ENCODE assay signal across 8 cellular contexts in genomic region chr2:165015052-165015642, GRCh38. TPM values are rescaled to one million over a fixed set of nuclear protein-coding genes. Genes with fewer than 3 reads are reported as not detected.
DNase-seq lines count a peak whose midpoint lies in the region; ATAC-seq and TF ChIP-seq lines count a peak whose summit lies in the region.

No MANE protein-coding gene starts in this region.

- H3K4me1 Mint-ChIP-seq in activated B cell treated with CpG ODN at 0.5 μM for 24 hours, result no peaks in the 10 kb centered on the region

- TF ChIP-seq CTCF in activated B cell treated with CpG ODN at 0.5 μM for 24 hours (IDR thresholded peaks at IDR 0.05) (peak; percentile 82), colonic mucosa (IDR thresholded peaks at IDR 0.05) (peak; percentile 85), right lobe of liver (IDR thresholded peaks at IDR 0.05) (peak; percentile 68 to 95 (median 85))

- no peak overlapping the region for H3K9ac ChIP-seq in colonic mucosa (ENCODE audit: low read depth in 2 of 2, low read length in 2 of 2)

- no peaks in the 10 kb centered on the region for H3K36me3 Mint-ChIP-seq in activated B cell treated with CpG ODN at 0.5 μM for 24 hours (ENCODE audit: low read depth)

- TF ChIP-seq POLR2A in right lobe of liver (IDR thresholded peaks at IDR 0.05), result no peak

- H3K4me3 ChIP-seq in colonic mucosa, result no peak overlapping the region
- no peak overlapping the region for H3K4me3 ChIP-seq in right lobe of liver

- no peak overlapping the region for H3K27ac ChIP-seq in colonic mucosa
- H3K27ac ChIP-seq in right lobe of liver, result no peak overlapping the region

- WGBS in right lobe of liver (ENCODE audit: insufficient coverage, low coverage, low lambda C conversion rate, missing lambda C conversion rate), result 28% methylated on average over 4 of the region's 4 CpGs

- H3K4me1 ChIP-seq in colonic mucosa (no peaks in the 10 kb centered on the region), right lobe of liver (peaks cover 0 to 13% (median 0%) of the 10 kb centered on the region in 4 donors)

- ATAC-seq in GM18517 (IDR thresholded peaks at IDR 0.05; ENCODE audit: unreplicated experiment) (peak; percentile 80), HG03039 (IDR thresholded peaks at IDR 0.05; ENCODE audit: unreplicated experiment) (peak; percentile 75), activated B cell treated with CpG ODN at 0.5 μM for 24 hours (ENCODE audit: low read depth) (peak; percentile 35), right lobe of liver (peak; percentile 86 to 90 (median 88))

- H3K27ac Mint-ChIP-seq in activated B cell treated with CpG ODN at 0.5 μM for 24 hours, result no peak overlapping the region

- POLR2A ChIA-PET in activated B cell treated with CpG ODN at 0.5 μM for 24 hours (lab: Charles Lee), result no interaction called here

- intact Hi-C loops in activated B cell treated with CpG ODN at 0.5 μM for 24 hours (cut with micrococcal nuclease) (loop anchor here (2.0 to 10.0 kb wide), 2 partner anchors 22 to 740 kb away; no protein-coding TSS in a partner anchor), colonic mucosa (cut with DNase I) (loop anchor here (10.0 kb wide), 1 partner anchor 190 kb away; the partner anchor contains the start of gene SCN3A), right lobe of liver (cut with DNase I) (loop anchor here in 1 of 2 donors (10.0 kb wide), 1 partner anchor 190 kb away; the partner anchor contains the start of gene SCN3A)

- H3K9me3 ChIP-seq in colonic mucosa (no peaks in the 10 kb centered on the region), right lobe of liver (no peaks in the 10 kb centered on the region)

- peaks cover 1% of the 10 kb centered on the region for H3K9me3 Mint-ChIP-seq in activated B cell treated with CpG ODN at 0.5 μM for 24 hours

- H3K27me3 Mint-ChIP-seq in activated B cell treated with CpG ODN at 0.5 μM for 24 hours, result no peaks in the 10 kb centered on the region

- no peaks in the 10 kb centered on the region for H3K27me3 ChIP-seq in colonic mucosa
- H3K27me3 ChIP-seq in right lobe of liver, result no peaks in the 10 kb centered on the region

- H3K36me3 ChIP-seq in colonic mucosa (no peaks in the 10 kb centered on the region), right lobe of liver (no peaks in the 10 kb centered on the region)

- CTCF ChIA-PET in activated B cell treated with CpG ODN at 0.5 μM for 24 hours (lab: Charles Lee), result interaction anchor here (0.6 to 6.7 kb wide), 9 partner anchors 13 to 859 kb away, joined by 3 to 104 read pairs (median 5); partner anchors contain the start of gene SCN3A

- H3K4me3 Mint-ChIP-seq in activated B cell treated with CpG ODN at 0.5 μM for 24 hours, result no peak overlapping the region

- peak; percentile 67 for DNase-seq in AG08395 (ENCODE audit: low spot score)
- peak; percentile 45 for DNase-seq in NCI-H2107 treated with DMSO at 0.1 percent for 48 hours (lab: John Stamatoyannopoulos, UW; ENCODE audit: unreplicated experiment)
- no peak for DNase-seq in activated B cell treated with CpG ODN at 0.5 μM for 24 hours
- DNase-seq in colonic mucosa, result peak; percentile 68
- DNase-seq in right lobe of liver, result peak; percentile 67 to 76 (median 71)
- DNase-seq in stimulated activated CD8-positive, alpha-beta memory T cell treated with anti-CD3 and anti-CD28 coated beads, Interleukin-2, amount 100 ng/mL, for 48 hours (ENCODE audit: low read depth in 2 of 2), result peak; percentile 37 to 40

RNA-seq across cellular contexts. Expression of gene SLC38A11, which starts 59.8 kb away (rescaled TPM):
- total RNA-seq in activated B cell treated with CpG ODN at 0.5 μM for 24 hours (2.2 and 2.6 TPM in 2 replicates), colonic mucosa (1 to 10 TPM; 1.5 to 3.0 TPM), right lobe of liver (1 to 10 TPM in 5 of 6 experiments, under 1 TPM in 1; 0.58 to 3.6 (median 2.1) TPM)

Comparison
In these comparisons a context has a peak if more than half of its experiments do, and no peak if none do; other contexts are left out.
1. ATAC-seq: peak in every context shown above with its lines; median percentile 88 in right lobe of liver; 80 in GM18517; 75 in HG03039; 35 in activated B cell treated with CpG ODN at 0.5 μM for 24 hours.